In the genomic region with DNA sequence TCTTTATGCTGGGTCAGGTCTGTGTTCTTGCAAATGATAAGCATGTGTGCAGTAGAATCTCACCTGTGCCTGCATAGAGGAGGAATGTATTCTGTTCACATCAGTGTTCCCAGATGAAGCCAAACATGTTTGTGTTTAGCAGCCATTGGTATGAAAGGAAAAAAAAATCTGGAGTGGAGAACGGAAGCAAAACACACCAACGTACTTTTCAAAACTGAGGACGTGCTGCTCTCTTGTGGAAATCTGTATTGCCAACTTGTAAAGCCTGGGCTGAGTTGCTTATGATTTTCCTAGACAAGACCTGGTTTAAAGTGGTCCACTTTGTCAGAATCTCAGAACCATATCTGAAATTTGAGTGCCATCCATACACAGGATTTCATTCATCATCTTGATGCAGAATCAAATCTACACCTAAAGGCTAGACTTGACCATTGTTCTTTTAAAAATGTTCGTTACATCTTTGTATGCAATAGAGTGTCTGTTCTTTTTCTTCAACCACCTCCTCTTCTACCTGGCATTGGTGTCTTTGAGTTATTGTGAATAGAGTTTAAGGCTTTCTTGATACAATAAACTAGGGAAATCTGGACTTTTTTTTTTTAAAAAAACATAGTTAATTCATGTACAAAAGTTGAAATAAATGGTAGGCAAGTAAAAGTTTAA, we compare ENCODE assay signal across 8 cellular contexts.
DNase-seq lines count a peak whose midpoint lies in the region; ATAC-seq, FAIRE-seq and TF ChIP-seq lines count a peak whose summit lies in the region.

No MANE protein-coding gene starts in this region.

- no peak overlapping the region for H2BK120ac ChIP-seq in mesendoderm (ENCODE audit: low read depth, low read length)

- WGBS in K562 (ENCODE audit: insufficient coverage, low coverage, missing lambda C conversion rate), result 0% methylated on average over 4 of the region's 4 CpGs
- WGBS in mesendoderm (ENCODE audit: extremely low coverage, insufficient coverage, low lambda C conversion rate), result no CpG with 5 or more reads among the region's 4 CpGs

- no peak overlapping the region for H3K23ac ChIP-seq in mesendoderm (ENCODE audit: low read length)

- no peaks in the 10 kb centered on the region for H3K79me1 ChIP-seq in mesendoderm (ENCODE audit: low read length)

- H2AK5ac ChIP-seq in mesendoderm (ENCODE audit: low read length), result no peak overlapping the region

- TF ChIP-seq POLR2A in K562 (conservative IDR thresholded peaks at IDR 0.05), result no peak

- H2BK5ac ChIP-seq in mesendoderm (ENCODE audit: low read length), result no peak overlapping the region

- ATAC-seq in K562, result peak; percentile 84

- H3K4me1 ChIP-seq in K562 (replicated peaks in 1 of 2; ENCODE audit: control insufficient read depth in 2 of 2, insufficient read depth in 2 of 2, low read length in 2 of 2) (no peaks in the 10 kb centered on the region; a peak in 1 of 5 replicates), mesendoderm (ENCODE audit: control insufficient read depth, low read depth, low read length) (no peaks in the 10 kb centered on the region)
- peaks cover 5% of the 10 kb centered on the region for H3K4me1 ChIP-seq in CD4-positive, alpha-beta memory T cell (ENCODE audit: insufficient read depth, low read length)

- CTCF ChIA-PET in K562 (lab: Yijun Ruan, JAX; ENCODE audit: low intra/inter-chr PET ratio), result interaction anchor here (0.6 to 0.7 kb wide), 3 partner anchors 108 to 450 kb away, joined by 3 read pairs; no protein-coding TSS in a partner anchor
- CTCF ChIA-PET in CD4-positive, alpha-beta memory T cell (lab: Charles Lee; ENCODE audit: partially characterized antibody), result no interaction called here

- intact Hi-C loops in K562 (cut with micrococcal nuclease), result loop anchor here (1.0 to 10.0 kb wide), 3 partner anchors 104 to 627 kb away; no protein-coding TSS in a partner anchor
- intact Hi-C loops in CD4-positive, alpha-beta memory T cell (cut with micrococcal nuclease), result no loop called here

- H3K27ac Mint-ChIP-seq in CD4-positive, alpha-beta memory T cell, result no peak overlapping the region

- H4K5ac ChIP-seq in mesendoderm (ENCODE audit: low read length), result no peak overlapping the region

- H3K4me1 Mint-ChIP-seq in CD4-positive, alpha-beta memory T cell, result peaks cover 0 to 7% (median 4%) of the 10 kb centered on the region in 4 donors

- peak; percentile 71 for FAIRE-seq in K562 (lab: Jason Lieb, UNC)

- H3K4me3 ChIP-seq in K562, result no peak overlapping the region
- no peak overlapping the region for H3K4me3 ChIP-seq in mesendoderm (ENCODE audit: low read length)
- no peak overlapping the region for H3K4me3 ChIP-seq in CD4-positive, alpha-beta memory T cell (ENCODE audit: low read length in 2 of 2)

- peak; percentile 42 to 64 for TF ChIP-seq RAD21 in K562 (CRISPR knock-in tag; conservative IDR thresholded peaks at IDR 0.05 in 1 of 2, IDR thresholded peaks at IDR 0.05 in 1 of 2)

- H3K27me3 ChIP-seq in K562 (ENCODE audit: control insufficient read depth in 2 of 2, insufficient read depth in 2 of 2, low read length in 2 of 2), result peaks cover 0 to 2% of the 10 kb centered on the region in 2 experiments; a peak in 2 of 5 replicates
- H3K27me3 ChIP-seq in mesendoderm (ENCODE audit: insufficient read depth, low read length, poor library complexity), result no peaks in the 10 kb centered on the region
- H3K27me3 ChIP-seq in CD4-positive, alpha-beta memory T cell (ENCODE audit: insufficient read depth, low read length), result no peaks in the 10 kb centered on the region

- POLR2A ChIA-PET in K562 (lab: Yijun Ruan, JAX), result no interaction called here
- POLR2A ChIA-PET in CD4-positive, alpha-beta memory T cell (lab: Charles Lee; ENCODE audit: partially characterized antibody), result no interaction called here

- no peak overlapping the region for H3K56ac ChIP-seq in mesendoderm (ENCODE audit: low read length)

- in situ Hi-C loops in K562 (cut with MboI), result no loop called here

- DNase-seq in SIG-M5 treated with dmso at 0.1 percent for 504 hours (lab: John Stamatoyannopoulos, UW; ENCODE audit: unreplicated experiment) (peak; percentile 49), SIG-M5 (lab: John Stamatoyannopoulos, UW) (no peak), NCI-H2107 (lab: John Stamatoyannopoulos, UW) (peak; percentile 16), K562 (ENCODE audit: extremely low read depth in 1 of 4, low spot score in 3 of 4) (peak in 2 of 4 experiments; percentile 9 to 35), mesendoderm (peak; percentile 59), islet precursor cell (no peak), epidermal melanocyte (ENCODE audit: insufficient read length, low spot score) (no peak)
- no peak for DNase-seq in CD4-positive, alpha-beta memory T cell

- no peak overlapping the region for H2BK15ac ChIP-seq in mesendoderm (replicated peaks; ENCODE audit: low read depth)

- H2AFZ ChIP-seq in K562 (ENCODE audit: low read depth, low read length), result no peak overlapping the region

- no peak overlapping the region for H3K4ac ChIP-seq in mesendoderm (ENCODE audit: low read depth, low read length)

- TF ChIP-seq CTCF in K562 (IDR thresholded peaks at IDR 0.05 in 2 of 3, conservative IDR thresholded peaks at IDR 0.05 in 1 of 3; ENCODE audit: insufficient read depth in 2 of 3, low read depth in 1 of 3, low read length in 3 of 3), result peak; percentile 44 to 61 (median 60)

- peaks cover 1 to 13% of the 10 kb centered on the region in 2 donors for H3K27me3 Mint-ChIP-seq in CD4-positive, alpha-beta memory T cell

- H3K4me2 ChIP-seq in K562 (ENCODE audit: insufficient read depth, low read length), result no peak overlapping the region
- H3K4me2 ChIP-seq in mesendoderm (ENCODE audit: low read length), result no peak overlapping the region

- H3K27ac ChIP-seq in K562 (ENCODE audit: extremely low read depth, low read depth, low read length) (no peak overlapping the region), mesendoderm (ENCODE audit: low read depth, low read length) (no peak overlapping the region)
- no peak overlapping the region for H3K27ac ChIP-seq in CD4-positive, alpha-beta memory T cell (ENCODE audit: low read depth, low read length)

- H3K36me3 ChIP-seq in K562 (ENCODE audit: control insufficient read depth, insufficient read depth, low read length) (no peaks in the 10 kb centered on the region), mesendoderm (ENCODE audit: control insufficient read depth, insufficient read depth, low read length) (no peaks in the 10 kb centered on the region)
- no peaks in the 10 kb centered on the region for H3K36me3 ChIP-seq in CD4-positive, alpha-beta memory T cell (ENCODE audit: insufficient read depth, low read length)

- H3K36me3 Mint-ChIP-seq in CD4-positive, alpha-beta memory T cell, result no peaks in the 10 kb centered on the region

- TF ChIP-seq EP300 in K562 (IDR thresholded peaks at IDR 0.05; ENCODE audit: low read length), result no peak

- no peak overlapping the region for H3K18ac ChIP-seq in mesendoderm (ENCODE audit: low read length)

- H4K8ac ChIP-seq in mesendoderm (ENCODE audit: low read depth, low read length), result no peak overlapping the region

- H3K4me3 Mint-ChIP-seq in CD4-positive, alpha-beta memory T cell, result no peak overlapping the region

- H3K9ac ChIP-seq in K562 (ENCODE audit: insufficient read depth in 1 of 2, low read depth in 2 of 2, low read length in 2 of 2), result no peak overlapping the region
- no peak overlapping the region for H3K9ac ChIP-seq in mesendoderm (ENCODE audit: low read length)

- H3K79me2 ChIP-seq in K562 (ENCODE audit: control insufficient read depth, insufficient read depth, low read length) (no peaks in the 10 kb centered on the region), mesendoderm (ENCODE audit: control insufficient read depth, insufficient read depth, low read length) (no peaks in the 10 kb centered on the region)

- H3K9me1 ChIP-seq in K562 (ENCODE audit: control insufficient read depth, insufficient read depth, low read length), result no peaks in the 10 kb centered on the region

- BruUV-seq in K562 (replicated peaks; lab: Mats Ljungman, UMichigan), result no TSS peak

- no peaks in the 10 kb centered on the region for H4K20me1 ChIP-seq in K562 (replicated peaks; ENCODE audit: control insufficient read depth, insufficient read depth, low read length)

- H3K9me3 Mint-ChIP-seq in CD4-positive, alpha-beta memory T cell, result peaks cover 0 to 3% (median 0%) of the 10 kb centered on the region in 8 donors

- H3K9me3 ChIP-seq in K562 (replicated peaks; ENCODE audit: control insufficient read depth, insufficient read depth, low read depth, low read length), result no peaks in the 10 kb centered on the region
- H3K9me3 ChIP-seq in CD4-positive, alpha-beta memory T cell (ENCODE audit: control insufficient read depth in 1 of 2, low read length in 2 of 2), result no peaks in the 10 kb centered on the region

TF ChIP-seq in K562, 482 proteins besides CTCF, POLR2A, EP300 and RAD21:
- TF ChIP-seq ETV1 (tag; conservative IDR thresholded peaks at IDR 0.05; ENCODE audit: low read depth), result 0 out of 2 replicates have a peak, but pooled peaks have one; percentile 23
- no peak for TF ChIP-seq RB1 (IDR thresholded peaks at IDR 0.05; ENCODE audit: low read depth)
TF ChIP-seq in K562: peak in this region for 1.

Comparison
In these comparisons a context has a peak if more than half of its experiments do, and no peak if none do; other contexts are left out.
1. DNase-seq: peak in SIG-M5 treated with dmso at 0.1 percent for 504 hours (single experiment), NCI-H2107 (single experiment) and mesendoderm (single experiment); none in SIG-M5 (single experiment), CD4-positive, alpha-beta memory T cell (0 of 5), islet precursor cell (single experiment) and epidermal melanocyte (single experiment).